1 cellular context compared by ENCODE assay signal in the genomic region with DNA sequence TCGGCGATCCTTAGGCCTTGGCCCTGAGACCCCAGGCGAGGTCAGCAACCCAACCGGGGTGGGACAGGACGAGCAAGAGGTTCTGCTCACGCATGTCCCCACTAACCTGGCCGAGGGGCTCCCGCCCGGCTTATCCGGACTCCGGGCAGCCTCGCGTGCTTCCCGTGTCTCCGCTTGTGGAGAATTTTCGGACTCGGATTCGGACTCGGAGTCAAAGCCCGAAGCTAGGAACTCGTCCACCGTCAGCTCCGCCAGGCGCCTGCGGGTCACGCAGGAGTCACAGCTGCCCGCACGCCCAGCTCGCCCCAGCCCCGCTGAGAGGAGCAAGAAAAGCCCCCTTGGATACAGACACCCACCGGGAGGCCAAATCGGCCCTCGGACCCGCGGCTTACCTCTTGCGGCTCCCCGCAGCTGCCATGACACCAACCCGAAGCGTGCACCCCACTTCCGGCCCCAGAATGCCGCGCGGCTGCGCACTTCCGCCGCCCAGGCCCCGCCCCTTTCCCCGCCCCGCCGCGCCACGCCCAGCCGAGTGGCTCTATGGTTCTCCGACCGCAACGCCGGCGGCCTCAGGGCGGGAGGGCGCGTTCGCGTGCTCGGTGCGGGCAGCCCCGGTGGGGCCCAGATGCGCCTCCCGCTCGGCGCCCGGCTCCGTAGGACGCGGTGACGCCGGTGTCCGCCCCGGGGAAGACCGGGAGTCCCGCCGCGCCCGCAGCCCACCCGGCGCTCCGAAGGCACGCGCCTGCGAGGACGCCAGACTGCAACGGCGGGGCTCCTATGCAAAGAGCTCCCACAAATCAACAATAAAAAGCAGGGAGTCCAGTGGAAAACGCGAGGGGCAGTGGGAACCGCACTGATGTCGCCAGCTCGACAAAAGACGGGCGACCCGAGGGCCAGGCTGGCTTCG.
TF ChIP-seq lines count a peak whose summit lies in the region.

A gene (minus strand): TSS at position 434 of the 907 bp plus-strand sequence. CDS start 16 bp downstream, at position 418.

TF ChIP-seq in HepG2, 621 proteins besides CTCF, POLR2A, EP300 and RAD21 (continued from another document and continues in another):
- TF ChIP-seq, protein P1, sequence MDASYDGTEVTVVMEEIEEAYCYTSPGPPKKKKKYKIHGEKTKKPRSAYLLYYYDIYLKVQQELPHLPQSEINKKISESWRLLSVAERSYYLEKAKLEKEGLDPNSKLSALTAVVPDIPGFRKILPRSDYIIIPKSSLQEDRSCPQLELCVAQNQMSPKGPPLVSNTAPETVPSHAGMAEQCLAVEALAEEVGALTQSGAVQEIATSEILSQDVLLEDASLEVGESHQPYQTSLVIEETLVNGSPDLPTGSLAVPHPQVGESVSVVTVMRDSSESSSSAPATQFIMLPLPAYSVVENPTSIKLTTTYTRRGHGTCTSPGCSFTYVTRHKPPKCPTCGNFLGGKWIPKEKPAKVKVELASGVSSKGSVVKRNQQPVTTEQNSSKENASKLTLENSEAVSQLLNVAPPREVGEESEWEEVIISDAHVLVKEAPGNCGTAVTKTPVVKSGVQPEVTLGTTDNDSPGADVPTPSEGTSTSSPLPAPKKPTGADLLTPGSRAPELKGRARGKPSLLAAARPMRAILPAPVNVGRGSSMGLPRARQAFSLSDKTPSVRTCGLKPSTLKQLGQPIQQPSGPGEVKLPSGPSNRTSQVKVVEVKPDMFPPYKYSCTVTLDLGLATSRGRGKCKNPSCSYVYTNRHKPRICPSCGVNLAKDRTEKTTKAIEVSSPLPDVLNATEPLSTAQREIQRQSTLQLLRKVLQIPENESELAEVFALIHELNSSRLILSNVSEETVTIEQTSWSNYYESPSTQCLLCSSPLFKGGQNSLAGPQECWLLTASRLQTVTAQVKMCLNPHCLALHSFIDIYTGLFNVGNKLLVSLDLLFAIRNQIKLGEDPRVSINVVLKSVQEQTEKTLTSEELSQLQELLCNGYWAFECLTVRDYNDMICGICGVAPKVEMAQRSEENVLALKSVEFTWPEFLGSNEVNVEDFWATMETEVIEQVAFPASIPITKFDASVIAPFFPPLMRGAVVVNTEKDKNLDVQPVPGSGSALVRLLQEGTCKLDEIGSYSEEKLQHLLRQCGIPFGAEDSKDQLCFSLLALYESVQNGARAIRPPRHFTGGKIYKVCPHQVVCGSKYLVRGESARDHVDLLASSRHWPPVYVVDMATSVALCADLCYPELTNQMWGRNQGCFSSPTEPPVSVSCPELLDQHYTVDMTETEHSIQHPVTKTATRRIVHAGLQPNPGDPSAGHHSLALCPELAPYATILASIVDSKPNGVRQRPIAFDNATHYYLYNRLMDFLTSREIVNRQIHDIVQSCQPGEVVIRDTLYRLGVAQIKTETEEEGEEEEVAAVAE (CRISPR knock-in tag; IDR thresholded peaks at IDR 0.05; ENCODE audit: borderline replicate concordance) = no peak
- TF ChIP-seq, protein P2, sequence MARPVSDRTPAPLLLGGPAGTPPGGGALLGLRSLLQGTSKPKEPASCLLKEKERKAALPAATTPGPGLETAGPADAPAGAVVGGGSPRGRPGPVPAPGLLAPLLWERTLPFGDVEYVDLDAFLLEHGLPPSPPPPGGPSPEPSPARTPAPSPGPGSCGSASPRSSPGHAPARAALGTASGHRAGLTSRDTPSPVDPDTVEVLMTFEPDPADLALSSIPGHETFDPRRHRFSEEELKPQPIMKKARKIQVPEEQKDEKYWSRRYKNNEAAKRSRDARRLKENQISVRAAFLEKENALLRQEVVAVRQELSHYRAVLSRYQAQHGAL (CRISPR knock-in tag; IDR thresholded peaks at IDR 0.05; ENCODE audit: not compliant biosample characterization) = no peak
- TF ChIP-seq SMAD1 (CRISPR knock-in tag; IDR thresholded peaks at IDR 0.05; ENCODE audit: borderline replicate concordance, low read depth) (no peak), NFKBIZ (CRISPR knock-in tag; IDR thresholded peaks at IDR 0.05) (no peak), ZNF431 (CRISPR knock-in tag; IDR thresholded peaks at IDR 0.05; ENCODE audit: borderline replicate concordance, low read depth) (no peak), MBD4 (IDR thresholded peaks at IDR 0.05; ENCODE audit: borderline replicate concordance, low read length) (no peak), FOXA1 (IDR thresholded peaks at IDR 0.05) (no peak), FOXA1 (CRISPR knock-in tag; IDR thresholded peaks at IDR 0.05) (no peak), MLLT10 (CRISPR knock-in tag; IDR thresholded peaks at IDR 0.05) (no peak), ZNF10 (CRISPR knock-in tag; IDR thresholded peaks at IDR 0.05; ENCODE audit: borderline replicate concordance, low read depth) (no peak), MEF2D (CRISPR knock-in tag; IDR thresholded peaks at IDR 0.05) (no peak), ZNF329 (CRISPR knock-in tag; IDR thresholded peaks at IDR 0.05; ENCODE audit: low read depth) (peak; percentile 65), KDM6A (CRISPR knock-in tag; IDR thresholded peaks at IDR 0.05; ENCODE audit: low read depth) (no peak), PHF21A (CRISPR knock-in tag; IDR thresholded peaks at IDR 0.05) (0 out of 2 replicates have a peak, but pooled peaks have one; percentile 15), IRX3 (CRISPR knock-in tag; IDR thresholded peaks at IDR 0.05; ENCODE audit: borderline replicate concordance, low read depth) (no peak), SKI (IDR thresholded peaks at IDR 0.05; ENCODE audit: partially characterized antibody) (no peak), MED13 (CRISPR knock-in tag; IDR thresholded peaks at IDR 0.05) (0 out of 2 replicates have a peak, but pooled peaks have one; percentile 25), ZNF773 (CRISPR knock-in tag; IDR thresholded peaks at IDR 0.05; ENCODE audit: borderline replicate concordance) (no peak), GATAD2A (CRISPR knock-in tag; IDR thresholded peaks at IDR 0.05) (no peak), EEA1 (CRISPR knock-in tag; IDR thresholded peaks at IDR 0.05; ENCODE audit: borderline replicate concordance) (no peak; the same call in 1 of the 2 replicates), ZNF7 (CRISPR knock-in tag; IDR thresholded peaks at IDR 0.05) (no peak), TCF7 (IDR thresholded peaks at IDR 0.05; ENCODE audit: low read depth) (no peak), ZNF331 (CRISPR knock-in tag; IDR thresholded peaks at IDR 0.05) (peak; percentile 58), ZNF777 (CRISPR knock-in tag; IDR thresholded peaks at IDR 0.05) (peak; percentile 95), HNRNPL (IDR thresholded peaks at IDR 0.05; ENCODE audit: low read depth, low read length) (no peak), FIP1L1 (IDR thresholded peaks at IDR 0.05; ENCODE audit: borderline replicate concordance, insufficient read depth, low read depth, low read length) (no peak), SOX6 (IDR thresholded peaks at IDR 0.05) (no peak), SOX6 (CRISPR knock-in tag; IDR thresholded peaks at IDR 0.05) (peak; percentile 38; the same call in 1 of the 2 replicates), ZNF879 (CRISPR knock-in tag; IDR thresholded peaks at IDR 0.05) (no peak), ZNF121 (CRISPR knock-in tag; IDR thresholded peaks at IDR 0.05) (no peak), SATB2 (CRISPR knock-in tag; IDR thresholded peaks at IDR 0.05) (no peak), ZNF3 (CRISPR knock-in tag; IDR thresholded peaks at IDR 0.05) (no peak)
- TF ChIP-seq, protein P3, sequence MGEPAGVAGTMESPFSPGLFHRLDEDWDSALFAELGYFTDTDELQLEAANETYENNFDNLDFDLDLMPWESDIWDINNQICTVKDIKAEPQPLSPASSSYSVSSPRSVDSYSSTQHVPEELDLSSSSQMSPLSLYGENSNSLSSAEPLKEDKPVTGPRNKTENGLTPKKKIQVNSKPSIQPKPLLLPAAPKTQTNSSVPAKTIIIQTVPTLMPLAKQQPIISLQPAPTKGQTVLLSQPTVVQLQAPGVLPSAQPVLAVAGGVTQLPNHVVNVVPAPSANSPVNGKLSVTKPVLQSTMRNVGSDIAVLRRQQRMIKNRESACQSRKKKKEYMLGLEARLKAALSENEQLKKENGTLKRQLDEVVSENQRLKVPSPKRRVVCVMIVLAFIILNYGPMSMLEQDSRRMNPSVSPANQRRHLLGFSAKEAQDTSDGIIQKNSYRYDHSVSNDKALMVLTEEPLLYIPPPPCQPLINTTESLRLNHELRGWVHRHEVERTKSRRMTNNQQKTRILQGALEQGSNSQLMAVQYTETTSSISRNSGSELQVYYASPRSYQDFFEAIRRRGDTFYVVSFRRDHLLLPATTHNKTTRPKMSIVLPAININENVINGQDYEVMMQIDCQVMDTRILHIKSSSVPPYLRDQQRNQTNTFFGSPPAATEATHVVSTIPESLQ (CRISPR knock-in tag; conservative IDR thresholded peaks at IDR 0.05) = no peak
- TF ChIP-seq, protein P4, sequence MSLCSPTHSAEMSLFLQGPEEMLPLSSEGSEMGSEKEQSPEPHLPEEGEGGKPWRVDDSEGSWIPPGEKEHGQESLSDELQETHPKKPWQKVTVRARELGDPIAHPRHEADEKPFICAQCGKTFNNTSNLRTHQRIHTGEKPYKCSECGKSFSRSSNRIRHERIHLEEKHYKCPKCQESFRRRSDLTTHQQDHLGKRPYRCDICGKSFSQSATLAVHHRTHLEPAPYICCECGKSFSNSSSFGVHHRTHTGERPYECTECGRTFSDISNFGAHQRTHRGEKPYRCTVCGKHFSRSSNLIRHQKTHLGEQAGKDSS (CRISPR knock-in tag; IDR thresholded peaks at IDR 0.05; ENCODE audit: borderline replicate concordance, low read depth) = no peak
- TF ChIP-seq, protein P5, sequence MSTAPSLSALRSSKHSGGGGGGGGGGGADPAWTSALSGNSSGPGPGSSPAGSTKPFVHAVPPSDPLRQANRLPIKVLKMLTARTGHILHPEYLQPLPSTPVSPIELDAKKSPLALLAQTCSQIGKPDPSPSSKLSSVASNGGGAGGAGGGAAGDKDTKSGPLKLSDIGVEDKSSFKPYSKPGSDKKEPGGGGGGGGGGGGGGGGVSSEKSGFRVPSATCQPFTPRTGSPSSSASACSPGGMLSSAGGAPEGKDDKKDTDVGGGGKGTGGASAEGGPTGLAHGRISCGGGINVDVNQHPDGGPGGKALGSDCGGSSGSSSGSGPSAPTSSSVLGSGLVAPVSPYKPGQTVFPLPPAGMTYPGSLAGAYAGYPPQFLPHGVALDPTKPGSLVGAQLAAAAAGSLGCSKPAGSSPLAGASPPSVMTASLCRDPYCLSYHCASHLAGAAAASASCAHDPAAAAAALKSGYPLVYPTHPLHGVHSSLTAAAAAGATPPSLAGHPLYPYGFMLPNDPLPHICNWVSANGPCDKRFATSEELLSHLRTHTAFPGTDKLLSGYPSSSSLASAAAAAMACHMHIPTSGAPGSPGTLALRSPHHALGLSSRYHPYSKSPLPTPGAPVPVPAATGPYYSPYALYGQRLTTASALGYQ (CRISPR knock-in tag; IDR thresholded peaks at IDR 0.05) = peak; percentile 58; the same call in 1 of the 2 replicates
- TF ChIP-seq, protein P6, sequence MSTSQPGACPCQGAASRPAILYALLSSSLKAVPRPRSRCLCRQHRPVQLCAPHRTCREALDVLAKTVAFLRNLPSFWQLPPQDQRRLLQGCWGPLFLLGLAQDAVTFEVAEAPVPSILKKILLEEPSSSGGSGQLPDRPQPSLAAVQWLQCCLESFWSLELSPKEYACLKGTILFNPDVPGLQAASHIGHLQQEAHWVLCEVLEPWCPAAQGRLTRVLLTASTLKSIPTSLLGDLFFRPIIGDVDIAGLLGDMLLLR (CRISPR knock-in tag; IDR thresholded peaks at IDR 0.05) = no peak
- TF ChIP-seq, protein P7, sequence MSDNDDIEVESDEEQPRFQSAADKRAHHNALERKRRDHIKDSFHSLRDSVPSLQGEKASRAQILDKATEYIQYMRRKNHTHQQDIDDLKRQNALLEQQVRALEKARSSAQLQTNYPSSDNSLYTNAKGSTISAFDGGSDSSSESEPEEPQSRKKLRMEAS (IDR thresholded peaks at IDR 0.05) = peak; percentile 79
- TF ChIP-seq, protein P8, sequence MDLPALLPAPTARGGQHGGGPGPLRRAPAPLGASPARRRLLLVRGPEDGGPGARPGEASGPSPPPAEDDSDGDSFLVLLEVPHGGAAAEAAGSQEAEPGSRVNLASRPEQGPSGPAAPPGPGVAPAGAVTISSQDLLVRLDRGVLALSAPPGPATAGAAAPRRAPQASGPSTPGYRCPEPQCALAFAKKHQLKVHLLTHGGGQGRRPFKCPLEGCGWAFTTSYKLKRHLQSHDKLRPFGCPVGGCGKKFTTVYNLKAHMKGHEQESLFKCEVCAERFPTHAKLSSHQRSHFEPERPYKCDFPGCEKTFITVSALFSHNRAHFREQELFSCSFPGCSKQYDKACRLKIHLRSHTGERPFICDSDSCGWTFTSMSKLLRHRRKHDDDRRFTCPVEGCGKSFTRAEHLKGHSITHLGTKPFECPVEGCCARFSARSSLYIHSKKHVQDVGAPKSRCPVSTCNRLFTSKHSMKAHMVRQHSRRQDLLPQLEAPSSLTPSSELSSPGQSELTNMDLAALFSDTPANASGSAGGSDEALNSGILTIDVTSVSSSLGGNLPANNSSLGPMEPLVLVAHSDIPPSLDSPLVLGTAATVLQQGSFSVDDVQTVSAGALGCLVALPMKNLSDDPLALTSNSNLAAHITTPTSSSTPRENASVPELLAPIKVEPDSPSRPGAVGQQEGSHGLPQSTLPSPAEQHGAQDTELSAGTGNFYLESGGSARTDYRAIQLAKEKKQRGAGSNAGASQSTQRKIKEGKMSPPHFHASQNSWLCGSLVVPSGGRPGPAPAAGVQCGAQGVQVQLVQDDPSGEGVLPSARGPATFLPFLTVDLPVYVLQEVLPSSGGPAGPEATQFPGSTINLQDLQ (CRISPR knock-in tag; IDR thresholded peaks at IDR 0.05) = no peak
- TF ChIP-seq, protein P9, sequence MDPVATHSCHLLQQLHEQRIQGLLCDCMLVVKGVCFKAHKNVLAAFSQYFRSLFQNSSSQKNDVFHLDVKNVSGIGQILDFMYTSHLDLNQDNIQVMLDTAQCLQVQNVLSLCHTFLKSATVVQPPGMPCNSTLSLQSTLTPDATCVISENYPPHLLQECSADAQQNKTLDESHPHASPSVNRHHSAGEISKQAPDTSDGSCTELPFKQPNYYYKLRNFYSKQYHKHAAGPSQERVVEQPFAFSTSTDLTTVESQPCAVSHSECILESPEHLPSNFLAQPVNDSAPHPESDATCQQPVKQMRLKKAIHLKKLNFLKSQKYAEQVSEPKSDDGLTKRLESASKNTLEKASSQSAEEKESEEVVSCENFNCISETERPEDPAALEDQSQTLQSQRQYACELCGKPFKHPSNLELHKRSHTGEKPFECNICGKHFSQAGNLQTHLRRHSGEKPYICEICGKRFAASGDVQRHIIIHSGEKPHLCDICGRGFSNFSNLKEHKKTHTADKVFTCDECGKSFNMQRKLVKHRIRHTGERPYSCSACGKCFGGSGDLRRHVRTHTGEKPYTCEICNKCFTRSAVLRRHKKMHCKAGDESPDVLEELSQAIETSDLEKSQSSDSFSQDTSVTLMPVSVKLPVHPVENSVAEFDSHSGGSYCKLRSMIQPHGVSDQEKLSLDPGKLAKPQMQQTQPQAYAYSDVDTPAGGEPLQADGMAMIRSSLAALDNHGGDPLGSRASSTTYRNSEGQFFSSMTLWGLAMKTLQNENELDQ (CRISPR knock-in tag; IDR thresholded peaks at IDR 0.05; ENCODE audit: borderline replicate concordance) = no peak
- TF ChIP-seq, protein P10, sequence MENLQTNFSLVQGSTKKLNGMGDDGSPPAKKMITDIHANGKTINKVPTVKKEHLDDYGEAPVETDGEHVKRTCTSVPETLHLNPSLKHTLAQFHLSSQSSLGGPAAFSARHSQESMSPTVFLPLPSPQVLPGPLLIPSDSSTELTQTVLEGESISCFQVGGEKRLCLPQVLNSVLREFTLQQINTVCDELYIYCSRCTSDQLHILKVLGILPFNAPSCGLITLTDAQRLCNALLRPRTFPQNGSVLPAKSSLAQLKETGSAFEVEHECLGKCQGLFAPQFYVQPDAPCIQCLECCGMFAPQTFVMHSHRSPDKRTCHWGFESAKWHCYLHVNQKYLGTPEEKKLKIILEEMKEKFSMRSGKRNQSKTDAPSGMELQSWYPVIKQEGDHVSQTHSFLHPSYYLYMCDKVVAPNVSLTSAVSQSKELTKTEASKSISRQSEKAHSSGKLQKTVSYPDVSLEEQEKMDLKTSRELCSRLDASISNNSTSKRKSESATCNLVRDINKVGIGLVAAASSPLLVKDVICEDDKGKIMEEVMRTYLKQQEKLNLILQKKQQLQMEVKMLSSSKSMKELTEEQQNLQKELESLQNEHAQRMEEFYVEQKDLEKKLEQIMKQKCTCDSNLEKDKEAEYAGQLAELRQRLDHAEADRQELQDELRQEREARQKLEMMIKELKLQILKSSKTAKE (CRISPR knock-in tag; IDR thresholded peaks at IDR 0.05; ENCODE audit: borderline replicate concordance) = 0 out of 2 replicates have a peak, but pooled peaks have one; percentile 17
